Comparison of ENCODE assay signal across 17 cellular contexts in the genomic region with DNA sequence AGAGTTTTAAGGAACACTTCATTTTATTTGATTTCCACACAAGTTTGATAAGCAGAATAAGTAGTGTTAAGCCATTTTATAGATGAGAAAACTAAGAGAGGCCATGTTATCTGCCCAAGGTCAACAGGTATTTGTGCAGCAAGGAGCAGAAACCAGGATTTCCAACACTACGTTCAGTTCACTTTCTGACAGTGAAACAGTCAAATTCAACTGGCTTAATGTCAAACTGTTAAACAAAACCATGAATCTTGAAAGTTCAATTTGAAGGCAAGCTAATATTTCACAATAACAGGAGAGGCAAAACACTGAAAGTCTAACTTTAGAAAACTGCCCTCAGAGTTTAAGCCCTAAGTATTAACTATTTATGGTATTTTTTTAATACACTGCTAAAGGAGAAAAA. TPM values are rescaled to one million over a fixed set of nuclear protein-coding genes. Genes with fewer than 3 reads are reported as not detected.
DNase-seq lines count a peak whose midpoint lies in the region; ATAC-seq and TF ChIP-seq lines count a peak whose summit lies in the region.
"Had no signal": no experiment of that assay in that cellular context is flagged by ENCODE, and none has a peak within 500 bp of the region (broad histone marks: within the 10 kb centered on the region; RNA-seq: fewer than 3 reads in every experiment).

No MANE protein-coding gene starts in this region.

- H3K27ac Mint-ChIP-seq in stimulated activated naive B cell treated with anti-CD40 and anti-IgM and Interleukin-4, amounts not matched to agents 10 μg/mL and 1 μg/mL and 100 μg/mL, for 72 hours, result peak overlapping the region; percentile 33
- H3K27ac Mint-ChIP-seq: GM23338 had no signal

- no peak for ATAC-seq in IMR-90 (ENCODE audit: low read depth)
- peak; percentile 73 for ATAC-seq in left lobe of liver
- ATAC-seq in stimulated activated naive B cell treated with anti-CD40 and anti-IgM and Interleukin-4, amounts not matched to agents 10 μg/mL and 1 μg/mL and 100 μg/mL, for 72 hours (replicated peaks), result no peak
- ATAC-seq: GM23338 had no signal

- DNase-seq in IMR-90 (no peak), choroid plexus epithelial cell (ENCODE audit: low read depth) (peak; percentile 63), left lobe of liver (ENCODE audit: low spot score) (no peak), HUDEP-2 (lab: John Stamatoyannopoulos, UW; ENCODE audit: unreplicated experiment in 76 of 76) (no peak), NCI-H2081 (lab: John Stamatoyannopoulos, UW) (no peak), NCI-H1694 treated with DMSO at 0.1 percent for 48 hours (lab: John Stamatoyannopoulos, UW) (no peak)
- no peak for DNase-seq in stimulated activated naive B cell treated with anti-CD40 and anti-IgM and Interleukin-4, amounts not matched to agents 10 μg/mL and 1 μg/mL and 100 μg/mL, for 72 hours
- DNase-seq: Calu3; CD4-positive, alpha-beta memory T cell; DMS53; NCI-H1105 treated with DMSO at 0.1 percent for 48 hours; NCI-H187 treated with DMSO at 0.1 percent for 48 hours; NCI-H526 treated with DMSO at 0.1 percent for 48 hours; OCI-M1; RPMI8226; SIG-M5 had no signal

- H3K27me3 ChIP-seq in IMR-90 (ENCODE audit: control insufficient read depth, insufficient read depth, low read length), result no peaks in the 10 kb centered on the region

- no peak overlapping the region for H3K23ac ChIP-seq in IMR-90 (ENCODE audit: low read depth, low read length)

- no peak overlapping the region for H3K4me2 ChIP-seq in IMR-90 (ENCODE audit: low read depth, low read length)
- H3K4me2 ChIP-seq: GM23338 had no signal

- H3K4me3 Mint-ChIP-seq in stimulated activated naive B cell treated with anti-CD40 and anti-IgM and Interleukin-4, amounts not matched to agents 10 μg/mL and 1 μg/mL and 100 μg/mL, for 72 hours, result no peak overlapping the region
- H3K4me3 Mint-ChIP-seq: CD4-positive, alpha-beta memory T cell; GM23338 had no signal

- no peak overlapping the region for H2AK5ac ChIP-seq in IMR-90 (ENCODE audit: low read depth, low read length)

- H4K8ac ChIP-seq in IMR-90 (ENCODE audit: low read depth in 2 of 2, low read length in 2 of 2), result no peak overlapping the region

- H2BK15ac ChIP-seq in IMR-90 (ENCODE audit: low read depth, low read length), result no peak overlapping the region

- intact Hi-C loops in IMR-90 (cut with micrococcal nuclease), result no loop called here

- no CpG with 5 or more reads among the region's 1 CpG for WGBS in IMR-90 (ENCODE audit: extremely low coverage in 2 of 2, insufficient read length in 1 of 2), 2 experiments

- H3K9me3 ChIP-seq in IMR-90 (ENCODE audit: control insufficient read depth, insufficient read depth, low read length), result no peaks in the 10 kb centered on the region

- H3K56ac ChIP-seq in IMR-90 (ENCODE audit: extremely low read depth, insufficient read depth, low read length), result no peak overlapping the region

- no TSS peak for BruUV-seq in IMR-90 (replicated peaks; lab: Mats Ljungman, UMichigan)

- H2AFZ ChIP-seq in IMR-90 (replicated peaks; ENCODE audit: low read length, poor library complexity), result no peak overlapping the region
- H2AFZ ChIP-seq: GM23338 had no signal

- no peak overlapping the region for H4K91ac ChIP-seq in IMR-90 (ENCODE audit: insufficient read depth, low read depth, low read length)

- no peak overlapping the region for H3K27ac ChIP-seq in IMR-90 (ENCODE audit: insufficient read depth, low read length)

- H3K79me1 ChIP-seq in IMR-90 (ENCODE audit: low read depth in 1 of 2, low read length in 2 of 2), result peaks cover 0 to 3% of the 10 kb centered on the region in 2 experiments; a peak in 1 of 4 replicates

- no peak overlapping the region for H3K4me3 ChIP-seq in IMR-90 (ENCODE audit: insufficient read depth, low read depth, low read length)
- H3K4me3 ChIP-seq in choroid plexus epithelial cell (ENCODE audit: low read depth, low read length), result no peak overlapping the region
- H3K4me3 ChIP-seq: GM23338 had no signal

- no peak overlapping the region for H2BK120ac ChIP-seq in IMR-90 (ENCODE audit: low read depth, low read length)

- TF ChIP-seq RAD21 in IMR-90 (IDR thresholded peaks at IDR 0.05; ENCODE audit: low read length), result no peak

- peaks cover 5 to 13% of the 10 kb centered on the region in 2 donors for H3K4me1 Mint-ChIP-seq in stimulated activated naive B cell treated with anti-CD40 and anti-IgM and Interleukin-4, amounts not matched to agents 10 μg/mL and 1 μg/mL and 100 μg/mL, for 72 hours
- H3K4me1 Mint-ChIP-seq: GM23338 had no signal

- no peak overlapping the region for H3K18ac ChIP-seq in IMR-90 (ENCODE audit: low read depth, low read length)

- no peak overlapping the region for H3K9ac ChIP-seq in IMR-90 (ENCODE audit: low read depth, low read length)

- H3K4ac ChIP-seq in IMR-90 (ENCODE audit: low read depth, low read length), result no peak overlapping the region

- H2BK5ac ChIP-seq in IMR-90 (ENCODE audit: low read depth, low read length, poor library complexity, severe bottlenecking), result no peak overlapping the region

- in situ Hi-C loops in IMR-90 (cut with MboI; ENCODE audit: low sequenced_read_pairs), result no loop called here

- no peak overlapping the region for H2AK9ac ChIP-seq in IMR-90 (replicated peaks; ENCODE audit: low read depth, low read length, poor library complexity)

- no peaks in the 10 kb centered on the region for H3K9me1 ChIP-seq in IMR-90 (ENCODE audit: insufficient read depth, low read length)

- H3K27me3 Mint-ChIP-seq in stimulated activated naive B cell treated with anti-CD40 and anti-IgM and Interleukin-4, amounts not matched to agents 10 μg/mL and 1 μg/mL and 100 μg/mL, for 72 hours, result no peaks in the 10 kb centered on the region
- H3K27me3 Mint-ChIP-seq: CD4-positive, alpha-beta memory T cell had no signal

- H3K36me3 Mint-ChIP-seq in stimulated activated naive B cell treated with anti-CD40 and anti-IgM and Interleukin-4, amounts not matched to agents 10 μg/mL and 1 μg/mL and 100 μg/mL, for 72 hours, result peaks cover 17 to 23% of the 10 kb centered on the region in 2 donors

- no peak overlapping the region for H4K5ac ChIP-seq in IMR-90 (ENCODE audit: low read depth, low read length)

- TF ChIP-seq POLR2A in IMR-90 (IDR thresholded peaks at IDR 0.05; ENCODE audit: low read depth, low read length), result no peak

- H3K14ac ChIP-seq in IMR-90 (replicated peaks; ENCODE audit: low read depth, low read length), result no peak overlapping the region

- dilution Hi-C loops in IMR-90 (cut with HindIII; ENCODE audit: low sequenced_read_pairs, unreplicated experiment), result no loop called here

- no peaks in the 10 kb centered on the region for H3K9me3 Mint-ChIP-seq in stimulated activated naive B cell treated with anti-CD40 and anti-IgM and Interleukin-4, amounts not matched to agents 10 μg/mL and 1 μg/mL and 100 μg/mL, for 72 hours
- H3K9me3 Mint-ChIP-seq: CD4-positive, alpha-beta memory T cell; GM23338 had no signal

- peaks cover 7% of the 10 kb centered on the region; the same call in 1 of the 2 replicates for H4K20me1 ChIP-seq in IMR-90 (ENCODE audit: insufficient read depth, low read length)

- H3K4me1 ChIP-seq in IMR-90 (ENCODE audit: control insufficient read depth, insufficient read depth, low read length), result peaks cover 5% of the 10 kb centered on the region

- H3K36me3 ChIP-seq in IMR-90 (ENCODE audit: control insufficient read depth, insufficient read depth, low read length), result no peaks in the 10 kb centered on the region; the same call in 1 of the 2 replicates

- POLR2A ChIA-PET in IMR-90 (lab: Charles Lee; ENCODE audit: unreplicated experiment), result interaction anchor here (0.6 kb wide), 1 partner anchor 229 kb away, joined by 3 read pairs; no protein-coding TSS in a partner anchor

- CTCF ChIA-PET in IMR-90 (lab: Yijun Ruan, JAX), result no interaction called here

- no peak for TF ChIP-seq CTCF in IMR-90 (conservative IDR thresholded peaks at IDR 0.05; ENCODE audit: low read depth, low read length)
- no peak for TF ChIP-seq CTCF in choroid plexus epithelial cell (conservative IDR thresholded peaks at IDR 0.05; ENCODE audit: low read depth, low read length)

- H2BK20ac ChIP-seq in IMR-90 (ENCODE audit: low read depth, low read length), result no peak overlapping the region

TF ChIP-seq in IMR-90, 13 proteins besides CTCF, POLR2A, EP300 and RAD21:
- TF ChIP-seq CEBPB (IDR thresholded peaks at IDR 0.05; ENCODE audit: low read depth, low read length) (peak; percentile 60; the same call in 1 of the 2 replicates), MXI1 (IDR thresholded peaks at IDR 0.05; ENCODE audit: borderline replicate concordance, low read depth, low read length) (no peak)

RNA-seq across cellular contexts. Expression of a gene that starts 32.6 kb away (rescaled TPM):
- total RNA-seq in IMR-90 (2012; rRNA removed) (4.7 and 4.8 TPM in 2 replicates), left lobe of liver (4.3 TPM)
- 15.8 and 18.7 TPM in 2 replicates for polyA plus RNA-seq in IMR-90 (2012; rRNA removed)
- 12.7 and 16.6 TPM in 2 replicates for polyA plus RNA-seq in IMR-90 (2012; cell fraction: cytosol; rRNA removed)
- polyA plus RNA-seq in IMR-90 (2012; cell fraction: nucleus; rRNA removed; ENCODE audit: low replicate concordance), result 7.9 and 10.7 TPM in 2 replicates
